In genomic region chr5:15993334-15993733, GRCh38 we compare ENCODE assay signal across 16 cellular contexts.
DNase-seq lines count a peak whose midpoint lies in the region; ATAC-seq and TF ChIP-seq lines count a peak whose summit lies in the region.
"Had no signal": no experiment of that assay in that cellular context is flagged by ENCODE, and none has a peak within 500 bp of the region (broad histone marks: within the 10 kb centered on the region; RNA-seq: fewer than 3 reads in every experiment).

No MANE protein-coding gene starts in this region.

- H3K36me3 Mint-ChIP-seq in nephron progenitor cell (ENCODE audit: low read depth): peaks cover 7% of the 10 kb centered on the region
- H3K36me3 Mint-ChIP-seq: CD8-positive, alpha-beta memory T cell had no signal

- H3K4me2 ChIP-seq in OCI-LY7 (ENCODE audit: low read length): no peak overlapping the region

- H3K9me3 ChIP-seq in OCI-LY7 (ENCODE audit: low read length): no peaks in the 10 kb centered on the region

- no peak overlapping the region for H3K27ac Mint-ChIP-seq in nephron progenitor cell
- H3K27ac Mint-ChIP-seq: activated naive CD4-positive, alpha-beta T cell treated with anti-CD3 and anti-CD28 coated beads, Interleukin-2, amount 50 U/mL, for 24 hours; CD8-positive, alpha-beta memory T cell; naive thymus-derived CD4-positive, alpha-beta T cell had no signal

- peak overlapping the region; percentile 89 for H3K27ac ChIP-seq in epithelial cell of prostate
- no peak overlapping the region for H3K27ac ChIP-seq in OCI-LY7 (ENCODE audit: low read depth, low read length, poor library complexity, severe bottlenecking)

- no peaks in the 10 kb centered on the region for H3K79me2 ChIP-seq in OCI-LY7 (ENCODE audit: insufficient read depth, low read depth, low read length)

- POLR2A ChIA-PET in OCI-LY7 (lab: Charles Lee): no interaction called here

- H3K9me3 Mint-ChIP-seq in nephron progenitor cell: peaks cover 25% of the 10 kb centered on the region

- H3K9me2 ChIP-seq in OCI-LY7 (ENCODE audit: insufficient read depth, low read length): no peaks in the 10 kb centered on the region

- H3K27me3 Mint-ChIP-seq in nephron progenitor cell (ENCODE audit: low read depth, poor library complexity): no peaks in the 10 kb centered on the region
- H3K27me3 Mint-ChIP-seq: CD8-positive, alpha-beta memory T cell; naive thymus-derived CD4-positive, alpha-beta T cell had no signal

- H3K4me1 ChIP-seq in OCI-LY7 (ENCODE audit: insufficient read depth, low read length, poor library complexity, severe bottlenecking): no peaks in the 10 kb centered on the region

- no peaks in the 10 kb centered on the region for H4K20me1 ChIP-seq in OCI-LY7 (ENCODE audit: insufficient read depth, low read length)

- BruUV-seq in OCI-LY7 (replicated peaks; lab: Mats Ljungman, UMichigan): no TSS peak

- H2AFZ ChIP-seq in OCI-LY7 (ENCODE audit: low read length): no peak overlapping the region

- H3K4me3 ChIP-seq in OCI-LY7 (ENCODE audit: low read depth, low read length, poor library complexity, severe bottlenecking): no peak overlapping the region

- TF ChIP-seq CTCF in OCI-LY7 (conservative IDR thresholded peaks at IDR 0.05; ENCODE audit: low read length) (no peak), nephron progenitor cell (IDR thresholded peaks at IDR 0.05) (no peak)

- no peaks in the 10 kb centered on the region for H3K4me1 Mint-ChIP-seq in nephron progenitor cell
- H3K4me1 Mint-ChIP-seq: activated naive CD4-positive, alpha-beta T cell treated with anti-CD3 and anti-CD28 coated beads, Interleukin-2, amount 50 U/mL, for 24 hours; CD8-positive, alpha-beta memory T cell; naive thymus-derived CD4-positive, alpha-beta T cell had no signal

- intact Hi-C loops in OCI-LY7 (cut with micrococcal nuclease; ENCODE audit: unreplicated experiment): no loop called here

- H3K4me3 Mint-ChIP-seq in nephron progenitor cell: no peak overlapping the region
- H3K4me3 Mint-ChIP-seq: activated naive CD4-positive, alpha-beta T cell treated with anti-CD3 and anti-CD28 coated beads, Interleukin-2, amount 50 U/mL, for 24 hours; CD8-positive, alpha-beta memory T cell; naive thymus-derived CD4-positive, alpha-beta T cell had no signal

- H3K36me3 ChIP-seq in OCI-LY7 (ENCODE audit: insufficient read depth, low read length): no peaks in the 10 kb centered on the region

- ATAC-seq in HG03175 (IDR thresholded peaks at IDR 0.05; ENCODE audit: unreplicated experiment): no peak
- ATAC-seq: left colon; naive thymus-derived CD4-positive, alpha-beta T cell had no signal

- CTCF ChIA-PET in OCI-LY7 (lab: Charles Lee; ENCODE audit: unreplicated experiment): no interaction called here

- DNase-seq in GM03348 (ENCODE audit: low spot score) (peak; percentile 33), RKO (ENCODE audit: low spot score) (peak; percentile 57), epithelial cell of prostate (ENCODE audit: low read depth, low spot score) (peak; percentile 92), pulmonary artery endothelial cell (ENCODE audit: low read depth, low spot score) (peak; percentile 35), OCI-LY7 (ENCODE audit: low spot score) (no peak), NCI-H69 (lab: John Stamatoyannopoulos, UW) (no peak), nephron progenitor cell (no peak)
- DNase-seq: activated CD8-positive, alpha-beta memory T cell treated with anti-CD3 and anti-CD28 coated beads for 24 hours; CD8-positive, alpha-beta memory T cell; glutamatergic neuron; left colon; naive thymus-derived CD4-positive, alpha-beta T cell; NCI-H1092 treated with DMSO at 0.1 percent for 48 hours; SHP77 treated with DMSO at 0.1 percent for 48 hours had no signal

Comparison
In these comparisons a context has a peak if more than half of its experiments do, and no peak if none do; other contexts are left out.
1. DNase-seq: peak in GM03348 (single experiment), RKO (single experiment), epithelial cell of prostate (single experiment) and pulmonary artery endothelial cell (single experiment); none in OCI-LY7 (single experiment), NCI-H69 (single experiment) and nephron progenitor cell (single experiment).